ENCODE assay signal across 8 cellular contexts in genomic region chr9:130694205-130694604, GRCh38. TPM values are rescaled to one million over a fixed set of nuclear protein-coding genes. Genes with fewer than 3 reads are reported as not detected.
DNase-seq lines count a peak whose midpoint lies in the region; ATAC-seq and TF ChIP-seq lines count a peak whose summit lies in the region.

No MANE protein-coding gene starts in this region.

- peaks cover 28% of the 10 kb centered on the region for H3K36me3 Mint-ChIP-seq in T-cell

- H3K36me3 ChIP-seq in skeletal muscle satellite cell (ENCODE audit: insufficient read depth, low read length): peaks cover 32% of the 10 kb centered on the region

- no peak for ATAC-seq in T-cell (replicated peaks in 1 of 4)
- ATAC-seq in HG03457 (IDR thresholded peaks at IDR 0.05; ENCODE audit: unreplicated experiment): no peak
- no peak for ATAC-seq in GM18519 (IDR thresholded peaks at IDR 0.05; ENCODE audit: low FRiP score, unreplicated experiment)

- CTCF ChIA-PET in T-cell (lab: Charles Lee): interaction anchor here in 1 of 2 donors (0.6 to 1.9 kb wide), 6 partner anchors 10 to 105 kb away, joined by 3 to 21 read pairs (median 5); no protein-coding TSS in a partner anchor

- peak overlapping the region; percentile 88 to 98 (median 95) for H3K4me3 Mint-ChIP-seq in T-cell

- H3K4me1 Mint-ChIP-seq in T-cell: peaks cover 39 to 54% (median 41%) of the 10 kb centered on the region in 3 donors

- H3K9ac ChIP-seq in skeletal muscle satellite cell (ENCODE audit: low read depth, low read length): peak overlapping the region; percentile 88

- H3K4me2 ChIP-seq in skeletal muscle satellite cell (ENCODE audit: low read length): peak overlapping the region; percentile 91

- peak overlapping the region; percentile 82 to 96 for H3K27ac Mint-ChIP-seq in T-cell

- H3K4me3 ChIP-seq in fibroblast of the aortic adventitia (ENCODE audit: low read depth, low read length) (peak overlapping the region; percentile 99), skeletal muscle satellite cell (ENCODE audit: low read length) (peak overlapping the region; percentile 91)

- DNase-seq in HCEC 1CT (peak; percentile 51), T-cell (no peak), fibroblast of the aortic adventitia (ENCODE audit: low read depth) (no peak), A172 (ENCODE audit: low spot score) (no peak)
- DNase-seq in stimulated activated CD4-positive, alpha-beta T cell treated with anti-CD3 and anti-CD28 coated beads, Interleukin-4, amount 100 ng/mL, for 1 hour: no peak

- no peaks in the 10 kb centered on the region for H3K9me3 Mint-ChIP-seq in T-cell

- POLR2A ChIA-PET in T-cell (lab: Charles Lee): interaction anchor here in 1 of 2 donors (0.6 to 0.7 kb wide), 3 partner anchors 431 to 731 kb away, joined by 5 to 14 read pairs (median 5); partner anchors contain the start of gene NUP214

- H3K4me1 ChIP-seq in skeletal muscle satellite cell (ENCODE audit: control insufficient read depth, insufficient read depth, low read length): peaks cover 18% of the 10 kb centered on the region

- H3K9me3 ChIP-seq in skeletal muscle satellite cell (replicated peaks; ENCODE audit: low read length): no peaks in the 10 kb centered on the region

- no peaks in the 10 kb centered on the region for H3K27me3 ChIP-seq in skeletal muscle satellite cell (ENCODE audit: control insufficient read depth, insufficient read depth, low read length)

- peaks cover 0 to 4% of the 10 kb centered on the region in 2 donors for H3K27me3 Mint-ChIP-seq in T-cell

- TF ChIP-seq CTCF in fibroblast of the aortic adventitia (IDR thresholded peaks at IDR 0.05; ENCODE audit: insufficient read depth, low read length): no peak

RNA-seq across cellular contexts. Expression of gene EXOSC2, which starts 0.6 kb away (rescaled TPM):
- total RNA-seq in T-cell (10 to 100 TPM; 49.1 to 59.1 (median 52.1) TPM), fibroblast of the aortic adventitia (ENCODE audit: low replicate concordance) (28.2 and 31.5 TPM in 2 replicates)
- 42.1 and 42.2 TPM in 2 replicates for total RNA-seq in skeletal muscle satellite cell (2012; rRNA removed)
- total RNA-seq in A172 (2014; rRNA removed; shearing (Covaris generic)): 34.9 and 43.2 TPM in 2 replicates

RNA-seq across cellular contexts. Expression of gene PRDM12, which starts 29.8 kb away (rescaled TPM):
- total RNA-seq in T-cell (under 1 TPM in 3 of 5 donors, not detected in 2; 0.13 to 0.19 (median 0.16) TPM), fibroblast of the aortic adventitia (ENCODE audit: low replicate concordance) (not detected in 2 replicates)
- not detected in 2 replicates for total RNA-seq in skeletal muscle satellite cell (2012; rRNA removed)
- not detected in 2 replicates for total RNA-seq in A172 (2014; rRNA removed; shearing (Covaris generic))
